In the genomic region with DNA sequence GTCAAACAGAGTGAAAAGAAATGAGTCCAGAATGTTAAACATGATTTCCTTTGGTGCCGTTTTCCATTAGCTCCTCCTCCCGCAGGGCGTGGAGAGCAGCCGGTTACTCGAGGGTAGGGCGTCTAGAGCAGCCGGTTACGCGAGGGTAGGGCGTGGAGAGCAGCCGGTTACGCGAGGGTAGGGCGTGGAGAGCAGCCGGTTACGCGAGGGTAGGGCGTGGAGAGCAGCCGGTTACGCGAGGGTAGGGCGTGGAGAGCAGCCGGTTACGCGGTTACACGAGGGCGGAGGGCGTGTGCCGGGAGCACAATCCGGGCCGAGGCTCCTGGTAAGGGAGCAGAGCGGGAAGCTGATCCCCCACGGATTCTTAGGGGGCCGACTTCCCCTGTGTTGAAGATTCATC, we compare ENCODE assay signal across 8 cellular contexts.
DNase-seq lines count a peak whose midpoint lies in the region; ATAC-seq and TF ChIP-seq lines count a peak whose summit lies in the region.
"Not testable (repeated sequence)": the region's sequence is repeated elsewhere in the genome, so short reads cannot be mapped to it uniquely, and the experiment has no call there.

No MANE protein-coding gene starts in this region.

- not testable (repeated sequence) for H3K27me3 Mint-ChIP-seq in T-helper 17 cell; central memory CD8-positive, alpha-beta T cell; nephron progenitor cell (ENCODE audit: low read depth, poor library complexity)

- H3K27ac ChIP-seq in heart left ventricle = peak overlapping the region in 8 of 12 donors; percentile 3 to 76 (median 47)
- not testable (repeated sequence) for H3K27ac ChIP-seq in left lung
- peak overlapping the region; percentile 26 for H3K27ac ChIP-seq in vagina

- TF ChIP-seq POLR2A in heart left ventricle (IDR thresholded peaks at IDR 0.05); vagina (IDR thresholded peaks at IDR 0.05): not testable (repeated sequence)

- H3K4me3 ChIP-seq in fibroblast of mammary gland (ENCODE audit: control insufficient read depth, low read depth, low read length) (peak overlapping the region; percentile 9), heart left ventricle (peak overlapping the region in 2 of 12 donors; percentile 20 to 29), vagina (peak overlapping the region; percentile 27 to 34)
- H3K4me3 ChIP-seq in left lung = not testable (repeated sequence)

- peaks cover 0 to 63% (median 44%) of the 10 kb centered on the region in 9 donors for H3K36me3 ChIP-seq in heart left ventricle
- peaks cover 0 to 86% of the 10 kb centered on the region in 2 donors for H3K36me3 ChIP-seq in left lung
- H3K36me3 ChIP-seq in vagina = peaks cover 0 to 37% of the 10 kb centered on the region in 2 donors

- 73 to 83% (median 79%) methylated on average over 34 of the region's 34 CpGs for WGBS in heart left ventricle, 4 donors

- peaks cover 0 to 44% (median 12%) of the 10 kb centered on the region in 12 donors for H3K4me1 ChIP-seq in heart left ventricle
- H3K4me1 ChIP-seq in left lung, vagina: not testable (repeated sequence)

- H3K9me3 ChIP-seq in T-helper 17 cell (ENCODE audit: control insufficient read depth, low read length, poor library complexity, severe bottlenecking); heart left ventricle; left lung; vagina: not testable (repeated sequence)

- ATAC-seq in T-helper 17 cell; central memory CD8-positive, alpha-beta T cell (replicated peaks; ENCODE audit: extremely low read depth, poor library complexity, severe bottlenecking): not testable (repeated sequence)
- ATAC-seq in heart left ventricle (peak; percentile 17 to 65 (median 32)), left lung (peak; percentile 12)

- H3K9me3 Mint-ChIP-seq in central memory CD8-positive, alpha-beta T cell; nephron progenitor cell: not testable (repeated sequence)

- H3K4me1 Mint-ChIP-seq in T-helper 17 cell; central memory CD8-positive, alpha-beta T cell: not testable (repeated sequence)
- H3K4me1 Mint-ChIP-seq in nephron progenitor cell = peaks cover 21% of the 10 kb centered on the region

- H3K36me3 Mint-ChIP-seq in T-helper 17 cell (ENCODE audit: low read depth) = not testable (repeated sequence)
- peaks cover 22% of the 10 kb centered on the region for H3K36me3 Mint-ChIP-seq in central memory CD8-positive, alpha-beta T cell (ENCODE audit: insufficient read depth)
- peaks cover 75% of the 10 kb centered on the region for H3K36me3 Mint-ChIP-seq in nephron progenitor cell (ENCODE audit: low read depth)

- not testable (repeated sequence) for H3K27me3 ChIP-seq in heart left ventricle, left lung, vagina

- H3K27ac Mint-ChIP-seq in T-helper 17 cell (peak overlapping the region; percentile 27), nephron progenitor cell (peak overlapping the region; percentile 92)
- H3K27ac Mint-ChIP-seq in central memory CD8-positive, alpha-beta T cell (ENCODE audit: low read depth) = peak overlapping the region; percentile 46

- DNase-seq in DMS79 (lab: John Stamatoyannopoulos, UW) = peak; percentile 39
- not testable (repeated sequence) for DNase-seq in T-helper 17 cell; central memory CD8-positive, alpha-beta T cell (ENCODE audit: low spot score in 2 of 2); fibroblast of mammary gland (ENCODE audit: low read depth); heart left ventricle; left lung; nephron progenitor cell; vagina (ENCODE audit: extremely low spot score in 2 of 2)

- intact Hi-C loops in heart left ventricle (cut with DNase I); left lung (cut with DNase I); vagina (cut with DNase I): not testable (repeated sequence)

- TF ChIP-seq CTCF in fibroblast of mammary gland (conservative IDR thresholded peaks at IDR 0.05; ENCODE audit: control insufficient read depth, insufficient read depth, low read depth, low read length); heart left ventricle (IDR thresholded peaks at IDR 0.05); left lung (IDR thresholded peaks at IDR 0.05); nephron progenitor cell (IDR thresholded peaks at IDR 0.05); vagina (IDR thresholded peaks at IDR 0.05): not testable (repeated sequence)

- H3K4me3 Mint-ChIP-seq in T-helper 17 cell; central memory CD8-positive, alpha-beta T cell; nephron progenitor cell: not testable (repeated sequence)

Comparison
In these comparisons a context has a peak if more than half of its experiments do, and no peak if none do; other contexts are left out.
1. H3K27ac Mint-ChIP-seq: peak in every context shown above with its lines; median percentile 92 in nephron progenitor cell; 46 in central memory CD8-positive, alpha-beta T cell; 27 in T-helper 17 cell.